In genomic region chr10:124403548-124403947, GRCh38 we compare ENCODE assay signal across 8 cellular contexts. TPM values are rescaled to one million over a fixed set of nuclear protein-coding genes. Genes with fewer than 3 reads are reported as not detected.
DNase-seq lines count a peak whose midpoint lies in the region; ATAC-seq and TF ChIP-seq lines count a peak whose summit lies in the region.

No MANE protein-coding gene starts in this region.

- H3K9me3 ChIP-seq in endodermal cell (ENCODE audit: control insufficient read depth, low read length) = no peaks in the 10 kb centered on the region

- peak overlapping the region in 1 of 7 donors; percentile 52 for H3K27ac Mint-ChIP-seq in CD14-positive monocyte
- H3K27ac Mint-ChIP-seq in T-cell = peak overlapping the region; percentile 70 to 86
- peak overlapping the region; percentile 84 for H3K27ac Mint-ChIP-seq in endodermal cell

- H3K9me3 Mint-ChIP-seq in CD14-positive monocyte (no peaks in the 10 kb centered on the region), T-cell (no peaks in the 10 kb centered on the region), endodermal cell (no peaks in the 10 kb centered on the region)

- CTCF ChIA-PET in T-cell (lab: Charles Lee) = interaction anchor here (0.5 to 1.8 kb wide), 17 partner anchors 9 to 453 kb away, joined by 3 to 18 read pairs (median 4); partner anchors contain the start of genes LHPP (in 1 of the 2) and OAT (in 1 of the 2)

- H3K4me1 Mint-ChIP-seq in CD14-positive monocyte (peaks cover 5% of the 10 kb centered on the region), T-cell (peaks cover 10 to 12% (median 11%) of the 10 kb centered on the region in 3 donors), endodermal cell (peaks cover 8% of the 10 kb centered on the region)

- peaks cover 0 to 2% (median 0%) of the 10 kb centered on the region in 3 donors for H3K27me3 Mint-ChIP-seq in CD14-positive monocyte (ENCODE audit: low read depth in 3 of 3)
- H3K27me3 Mint-ChIP-seq in T-cell = no peaks in the 10 kb centered on the region
- no peaks in the 10 kb centered on the region for H3K27me3 Mint-ChIP-seq in endodermal cell (ENCODE audit: insufficient read depth)

- WGBS in endodermal cell (ENCODE audit: insufficient coverage in 1 of 2, insufficient read length in 1 of 2), 2 experiments = 54 to 62% methylated on average over 7 to 8 of the region's 8 CpGs

- DNase-seq in CD14-positive monocyte (ENCODE audit: low spot score) (no peak), NCI-H2029 treated with DMSO at 0.1 percent for 48 hours (lab: John Stamatoyannopoulos, UW) (peak; percentile 51), T-cell (peak in 17 of 34 experiments; percentile 5 to 40 (median 16)), endodermal cell (peak; percentile 87), midbrain (lab: John Stamatoyannopoulos, UW) (peak; percentile 68)

- no peaks in the 10 kb centered on the region for H3K27me3 ChIP-seq in endodermal cell (ENCODE audit: control insufficient read depth, insufficient read depth, low read length, poor library complexity, severe bottlenecking)

- ATAC-seq in GM18520 (IDR thresholded peaks at IDR 0.05; ENCODE audit: unreplicated experiment) = peak; percentile 58
- ATAC-seq in HG03045 (IDR thresholded peaks at IDR 0.05; ENCODE audit: unreplicated experiment) = peak; percentile 79
- ATAC-seq in T-cell (replicated peaks in 1 of 4) = peak; percentile 95 to 99 (median 98)
- ATAC-seq in HG02884 (IDR thresholded peaks at IDR 0.05; ENCODE audit: unreplicated experiment) = no peak

- intact Hi-C loops in CD14-positive monocyte (cut with micrococcal nuclease) = loop anchor here (5.0 kb wide), 1 partner anchor 821 kb away; no protein-coding TSS in a partner anchor

- peaks cover 68% of the 10 kb centered on the region for H3K36me3 ChIP-seq in endodermal cell (ENCODE audit: control insufficient read depth, insufficient read depth, low read length)

- no peak overlapping the region for H3K4me3 ChIP-seq in endodermal cell (ENCODE audit: low read length)

- H3K4me1 ChIP-seq in endodermal cell (ENCODE audit: control insufficient read depth, insufficient read depth, low read length) = no peaks in the 10 kb centered on the region

- H3K36me3 Mint-ChIP-seq in CD14-positive monocyte (peaks cover 68 to 88% of the 10 kb centered on the region in 2 donors), T-cell (peaks cover 46% of the 10 kb centered on the region), endodermal cell (ENCODE audit: low read depth) (peaks cover 60% of the 10 kb centered on the region)

- H3K27ac ChIP-seq in endodermal cell (ENCODE audit: low read depth, low read length) = no peak overlapping the region

- POLR2A ChIA-PET in T-cell (lab: Charles Lee) = interaction anchor here in 1 of 2 donors (1.4 kb wide), 1 partner anchor 15 kb away, joined by 6 read pairs; the partner anchor contains the start of gene OAT

- H3K4me3 Mint-ChIP-seq in CD14-positive monocyte (no peak overlapping the region), T-cell (no peak overlapping the region), endodermal cell (no peak overlapping the region)

- TF ChIP-seq CTCF in CD14-positive monocyte (IDR thresholded peaks at IDR 0.05) (peak; percentile 58), endodermal cell (conservative IDR thresholded peaks at IDR 0.05) (peak; percentile 82)

- H3K9ac ChIP-seq in endodermal cell (ENCODE audit: extremely low read depth, low read length, poor library complexity, severe bottlenecking) = no peak overlapping the region

RNA-seq across cellular contexts. Expression of gene OAT, which starts 15.2 kb away (rescaled TPM):
- 10 to 100 TPM; 87.3 to 89.6 TPM for polyA plus RNA-seq in CD14-positive monocyte
- 10 to 100 TPM; 23.2 to 42.5 (median 38.1) TPM for total RNA-seq in T-cell
- total RNA-seq in endodermal cell = 10 to 100 TPM; 58.6 to 71.6 TPM
- polyA plus RNA-seq in endodermal cell (2013, experiment 1 of 2) = 36.5 TPM
- 37.6 TPM for polyA plus RNA-seq in endodermal cell (2013, experiment 2 of 2)

RNA-seq across cellular contexts. Expression of gene NKX1-2, which starts 46.3 kb away (rescaled TPM):
- polyA plus RNA-seq in CD14-positive monocyte = not detected
- under 1 TPM in 1 of 5 donors, not detected in 4; 0.12 TPM for total RNA-seq in T-cell
- 1 to 10 TPM; 2.3 to 3.3 TPM for total RNA-seq in endodermal cell
- 3.0 TPM for polyA plus RNA-seq in endodermal cell (2013, experiment 1 of 2)
- polyA plus RNA-seq in endodermal cell (2013, experiment 2 of 2) = 1.2 TPM

RNA-seq across cellular contexts. Expression of gene LHPP, which starts 58.1 kb away (rescaled TPM):
- 10 to 100 TPM; 15.2 to 20.6 TPM for polyA plus RNA-seq in CD14-positive monocyte
- total RNA-seq in T-cell (10 to 100 TPM; 13.2 to 27.4 (median 22.3) TPM), endodermal cell (10 to 100 TPM; 23.3 to 24.8 TPM)
- polyA plus RNA-seq in endodermal cell (2013, experiment 1 of 2) = 13.3 TPM
- 10.6 TPM for polyA plus RNA-seq in endodermal cell (2013, experiment 2 of 2)
